28 cellular contexts compared by ENCODE assay signal in the genomic region with DNA sequence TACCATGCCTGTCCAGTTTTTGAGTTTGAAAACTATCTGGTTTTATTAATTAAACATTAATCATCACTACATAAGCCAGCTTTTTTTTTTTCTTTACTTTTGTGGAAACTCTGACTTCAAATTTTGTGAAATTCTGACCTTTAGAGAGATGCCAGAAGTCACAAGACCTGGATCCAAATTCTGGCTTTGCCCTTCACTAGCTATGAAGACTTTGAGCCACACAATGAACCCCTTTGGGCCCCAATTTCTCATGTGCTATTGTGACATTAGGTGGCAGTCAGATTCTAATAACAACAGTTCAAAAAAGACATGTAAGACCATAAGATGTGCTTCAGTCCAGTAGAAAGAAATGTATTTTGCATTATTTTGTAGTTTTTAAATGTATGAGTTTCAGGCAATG.
"Had no signal": no experiment of that assay in that cellular context is flagged by ENCODE, and none has a peak within 500 bp of the region (broad histone marks: within the 10 kb centered on the region; RNA-seq: fewer than 3 reads in every experiment).

No MANE protein-coding gene starts in this region.

- H3K36me3 ChIP-seq: colonic mucosa, esophagus squamous epithelium, gastrocnemius medialis had no signal

- H3K4me1 ChIP-seq: colonic mucosa had no signal

- H3K27me3 ChIP-seq: colonic mucosa, dorsolateral prefrontal cortex, esophagus muscularis mucosa, esophagus squamous epithelium, foreskin keratinocyte, gastrocnemius medialis, gastroesophageal sphincter, heart left ventricle, heart right ventricle had no signal

- H3K4me3 ChIP-seq: colonic mucosa, coronary artery, dorsolateral prefrontal cortex, esophagus muscularis mucosa, esophagus squamous epithelium, gastrocnemius medialis, gastroesophageal sphincter, heart left ventricle, heart right ventricle had no signal

- H3K9me3 ChIP-seq: colonic mucosa, esophagus muscularis mucosa, esophagus squamous epithelium, gastrocnemius medialis, gastroesophageal sphincter, heart left ventricle, heart right ventricle had no signal

- FAIRE-seq: colon, endometrium, endothelial cell of umbilical vein, frontal cortex had no signal

- ATAC-seq: effector memory CD8-positive, alpha-beta T cell; esophagus mucosa; foreskin keratinocyte; gastrocnemius medialis; gastroesophageal sphincter; heart left ventricle; heart right ventricle had no signal

- DNase-seq: colonic mucosa; cortex of kidney; dermis blood vessel endothelial cell; dorsolateral prefrontal cortex; effector CD4-positive, alpha-beta T cell; effector CD8-positive, alpha-beta T cell; effector memory CD4-positive, alpha-beta T cell; effector memory CD8-positive, alpha-beta T cell; endodermal cell; erythroblast; esophagus squamous epithelium; foreskin fibroblast; foreskin keratinocyte; foreskin melanocyte; gastrocnemius medialis; glutamatergic neuron; head of caudate nucleus; heart left ventricle; heart right ventricle had no signal

- H3K27ac ChIP-seq: colonic mucosa, coronary artery, epithelial cell of prostate, esophagus muscularis mucosa, esophagus squamous epithelium, foreskin keratinocyte, gastrocnemius medialis, gastroesophageal sphincter, heart left ventricle, heart right ventricle had no signal
